Comparison of ENCODE assay signal across 19 cellular contexts in the genomic region with DNA sequence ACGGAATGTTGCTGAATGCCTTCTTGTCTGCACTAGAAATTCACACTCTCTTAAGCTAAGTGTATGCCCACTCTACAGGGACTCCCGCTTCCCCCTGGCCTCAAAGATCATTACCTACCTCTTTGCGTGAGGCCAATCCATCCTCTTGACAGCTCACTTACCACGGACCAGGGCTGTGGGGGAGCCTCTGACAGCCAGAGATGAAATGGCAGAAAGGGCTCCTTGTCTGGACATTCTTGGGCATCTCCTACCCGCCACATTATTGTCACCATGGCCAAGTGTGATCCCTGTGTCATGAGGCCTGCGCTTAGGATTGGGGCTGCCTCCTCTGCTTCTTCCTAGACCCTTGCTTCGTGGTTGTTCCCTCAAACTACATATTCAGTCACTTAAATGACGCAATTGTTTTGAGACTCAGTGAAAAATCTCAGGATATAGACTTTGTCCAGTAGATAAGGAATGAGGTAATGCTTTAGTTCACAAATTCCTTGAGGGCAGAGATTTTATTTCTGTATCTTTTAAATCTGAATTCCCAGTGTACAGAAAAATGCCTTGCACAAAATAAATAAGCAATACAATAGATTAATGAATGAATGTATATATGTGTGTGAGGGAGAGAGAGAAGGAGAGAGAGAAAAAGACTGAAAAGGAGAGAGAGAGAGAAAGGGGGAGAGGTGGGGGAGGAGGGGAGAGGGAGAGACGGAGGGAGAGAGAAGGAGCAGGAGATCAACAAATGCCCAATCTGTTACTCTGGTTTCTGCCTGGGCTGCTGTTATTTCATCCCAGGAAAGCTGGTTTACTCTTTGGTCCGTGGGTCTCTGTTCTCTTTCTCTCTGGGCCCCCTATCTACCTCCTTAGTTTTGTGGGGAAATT.
DNase-seq lines count a peak whose midpoint lies in the region; TF ChIP-seq lines count a peak whose summit lies in the region.
"Had no signal": no experiment of that assay in that cellular context is flagged by ENCODE, and none has a peak within 500 bp of the region (broad histone marks: within the 10 kb centered on the region; RNA-seq: fewer than 3 reads in every experiment).

No MANE protein-coding gene starts in this region.

- no peaks in the 10 kb centered on the region for H3K79me2 ChIP-seq in smooth muscle cell (ENCODE audit: low read depth)

- H3K9ac ChIP-seq in smooth muscle cell (ENCODE audit: low read depth): peak overlapping the region; percentile 60
- H3K9ac ChIP-seq: KMS-11 had no signal

- peak; percentile 6 for DNase-seq in NCI-H82 (lab: John Stamatoyannopoulos, UW)
- no peak for DNase-seq in NCI-H82 treated with DMSO at 0.1 percent for 48 hours (lab: John Stamatoyannopoulos, UW; ENCODE audit: unreplicated experiment)
- peak; percentile 17 to 66 for DNase-seq in cardiac fibroblast (ENCODE audit: low read depth in 2 of 2)
- DNase-seq in smooth muscle cell (lab: John Stamatoyannopoulos, UW; ENCODE audit: unreplicated experiment): no peak
- no peak for DNase-seq in SKM-1 (lab: John Stamatoyannopoulos, UW; ENCODE audit: unreplicated experiment)
- DNase-seq in A172 (ENCODE audit: low spot score): no peak
- DNase-seq in hepatic stellate cell (ENCODE audit: low spot score): no peak
- DNase-seq: CD8-positive, alpha-beta memory T cell; GF-D8; GOT3; HFFc6; NCI-H1048; NCI-H1436 treated with DMSO at 0.1 percent for 48 hours; NCI-H2029 treated with DMSO at 0.1 percent for 48 hours; NCI-H2171 treated with DMSO at 0.1 percent for 48 hours; NCI-H748 treated with DMSO at 0.1 percent for 48 hours had no signal

- TF ChIP-seq CTCF in cardiac fibroblast (IDR thresholded peaks at IDR 0.05; ENCODE audit: low read depth, low read length): no peak
- TF ChIP-seq CTCF in smooth muscle cell (IDR thresholded peaks at IDR 0.05; ENCODE audit: borderline replicate concordance, insufficient read depth, poor library complexity, severe bottlenecking): no peak

- no peaks in the 10 kb centered on the region for H4K20me1 ChIP-seq in smooth muscle cell (ENCODE audit: low read depth)

- no peak overlapping the region for H2AFZ ChIP-seq in smooth muscle cell (ENCODE audit: low read depth)

- H3K36me3 ChIP-seq in mesodermal cell (ENCODE audit: control insufficient read depth, insufficient read depth, low read length) (no peaks in the 10 kb centered on the region), smooth muscle cell (ENCODE audit: low read depth) (no peaks in the 10 kb centered on the region)

- WGBS in mesodermal cell (ENCODE audit: insufficient coverage in 2 of 2), 2 experiments: 68 to 73% methylated on average over 6 to 7 of the region's 10 CpGs
- WGBS in smooth muscle cell (ENCODE audit: low lambda C conversion rate): 50% methylated on average over 9 of the region's 10 CpGs

- H3K9me3 ChIP-seq in mesodermal cell (ENCODE audit: control insufficient read depth, low read length) (no peaks in the 10 kb centered on the region), smooth muscle cell (replicated peaks; ENCODE audit: low read depth) (no peaks in the 10 kb centered on the region)

- H3K4me3 ChIP-seq in cardiac fibroblast (replicated peaks in 1 of 2; ENCODE audit: low read depth in 2 of 2, low read length in 2 of 2) (no peak overlapping the region), mesodermal cell (ENCODE audit: extremely low read depth, insufficient read depth, low read length, poor library complexity, severe bottlenecking) (no peak overlapping the region), smooth muscle cell (no peak overlapping the region)

- peak overlapping the region; percentile 76 for H3K4me2 ChIP-seq in smooth muscle cell
- H3K4me2 ChIP-seq: KMS-11 had no signal

- H3K27me3 ChIP-seq in smooth muscle cell (ENCODE audit: low read depth): no peaks in the 10 kb centered on the region

- H3F3A ChIP-seq in smooth muscle cell (ENCODE audit: low read depth): no peaks in the 10 kb centered on the region

- H3K27ac ChIP-seq in mesodermal cell (ENCODE audit: low read depth, low read length, severe bottlenecking): peak overlapping the region; percentile 46
- H3K27ac ChIP-seq in smooth muscle cell (ENCODE audit: low read depth): peak overlapping the region; percentile 64
- H3K27ac ChIP-seq: 22Rv1, KMS-11 had no signal

- H3K4me1 ChIP-seq in mesodermal cell (ENCODE audit: control insufficient read depth, insufficient read depth, low read length, poor library complexity, severe bottlenecking) (peaks cover 2% of the 10 kb centered on the region), smooth muscle cell (ENCODE audit: low read depth) (peaks cover 19% of the 10 kb centered on the region)

Comparison
In these comparisons a context has a peak if more than half of its experiments do, and no peak if none do; other contexts are left out.
1. DNase-seq: peak in NCI-H82 (single experiment) and cardiac fibroblast (2 of 2); none in NCI-H82 treated with DMSO at 0.1 percent for 48 hours (single experiment), smooth muscle cell (single experiment), SKM-1 (single experiment), A172 (single experiment) and hepatic stellate cell (single experiment).